28 cellular contexts compared by ENCODE assay signal in genomic region chr14:86911506-86911905, GRCh38.
"Had no signal": no experiment of that assay in that cellular context is flagged by ENCODE, and none has a peak within 500 bp of the region (broad histone marks: within the 10 kb centered on the region; RNA-seq: fewer than 3 reads in every experiment).

No MANE protein-coding gene starts in this region.

- H3K9me3 Mint-ChIP-seq: stimulated activated memory B cell treated with anti-CD40 and anti-IgM and Interleukin-4, amounts not matched to agents 10 μg/mL and 1 μg/mL and 100 μg/mL, for 72 hours; stimulated activated naive B cell treated with anti-CD40 and anti-IgM and Interleukin-4, amounts not matched to agents 10 μg/mL and 1 μg/mL and 100 μg/mL, for 72 hours; stimulated activated naive CD8-positive, alpha-beta T cell treated with anti-CD3 and anti-CD28 coated beads, Interleukin-15, amount 100 ng/mL, for 72 hours; type B pancreatic cell had no signal

- H3K36me3 ChIP-seq: stomach, suprapubic skin, thoracic aorta, thyroid gland, tibial artery, tibial nerve, transverse colon, upper lobe of left lung, upper lobe of right lung, uterus, vagina had no signal

- ATAC-seq: stimulated activated effector memory CD8-positive, alpha-beta T cell treated with anti-CD3 and anti-CD28 coated beads, Interleukin-12 subunit alpha, Interleukin-12 subunit beta, amount 100 ng/mL, for 72 hours; stimulated activated memory B cell treated with anti-CD40 and anti-IgM and Interleukin-4, amounts not matched to agents 10 μg/mL and 1 μg/mL and 100 μg/mL, for 72 hours; stimulated activated naive B cell treated with anti-CD40 and anti-IgM and Interleukin-4, amounts not matched to agents 10 μg/mL and 1 μg/mL and 100 μg/mL, for 72 hours; stimulated activated naive CD8-positive, alpha-beta T cell treated with anti-CD3 and anti-CD28 coated beads, Interleukin-15, amount 100 ng/mL, for 72 hours; stimulated activated naive CD8-positive, alpha-beta T cell treated with anti-CD3 and anti-CD28 coated beads, Interleukin-15, Interleukin-2, amounts not matched to agents 100 U/mL and 50 U/mL, for 24 hours; upper lobe of right lung had no signal

- H3K27ac Mint-ChIP-seq: stimulated activated effector memory CD8-positive, alpha-beta T cell treated with anti-CD3 and anti-CD28 coated beads, Interleukin-12 subunit alpha, Interleukin-12 subunit beta, amount 100 ng/mL, for 72 hours; stimulated activated memory B cell treated with anti-CD40 and anti-IgM and Interleukin-4, amounts not matched to agents 10 μg/mL and 1 μg/mL and 100 μg/mL, for 72 hours; stimulated activated naive B cell treated with anti-CD40 and anti-IgM and Interleukin-4, amounts not matched to agents 10 μg/mL and 1 μg/mL and 100 μg/mL, for 72 hours; stimulated activated naive CD8-positive, alpha-beta T cell treated with anti-CD3 and anti-CD28 coated beads, Interleukin-15, amount 100 ng/mL, for 72 hours; stimulated activated naive CD8-positive, alpha-beta T cell treated with anti-CD3 and anti-CD28 coated beads, Interleukin-15, Interleukin-2, amounts not matched to agents 100 ng/mL and 50 ng/mL, for 24 hours; type B pancreatic cell had no signal

- H3K36me3 Mint-ChIP-seq: stimulated activated effector memory CD8-positive, alpha-beta T cell treated with anti-CD3 and anti-CD28 coated beads, Interleukin-12 subunit alpha, Interleukin-12 subunit beta, amount 100 ng/mL, for 72 hours; stimulated activated memory B cell treated with anti-CD40 and anti-IgM and Interleukin-4, amounts not matched to agents 10 μg/mL and 1 μg/mL and 100 μg/mL, for 72 hours; stimulated activated naive B cell treated with anti-CD40 and anti-IgM and Interleukin-4, amounts not matched to agents 10 μg/mL and 1 μg/mL and 100 μg/mL, for 72 hours; type B pancreatic cell had no signal

- H3K4me3 ChIP-seq: stomach, suprapubic skin, testis, thoracic aorta, thyroid gland, tibial artery, tibial nerve, transverse colon, upper lobe of left lung, upper lobe of right lung, uterus, vagina had no signal

- H3K4me1 ChIP-seq: stomach, suprapubic skin, testis, thyroid gland, tibial artery, tibial nerve, transverse colon, upper lobe of left lung, upper lobe of right lung, uterus, vagina had no signal

- H3K27me3 Mint-ChIP-seq: stimulated activated memory B cell treated with anti-CD40 and anti-IgM and Interleukin-4, amounts not matched to agents 10 μg/mL and 1 μg/mL and 100 μg/mL, for 72 hours; stimulated activated naive B cell treated with anti-CD40 and anti-IgM and Interleukin-4, amounts not matched to agents 10 μg/mL and 1 μg/mL and 100 μg/mL, for 72 hours; stimulated activated naive CD8-positive, alpha-beta T cell treated with anti-CD3 and anti-CD28 coated beads, Interleukin-15, amount 100 ng/mL, for 72 hours; stimulated activated naive CD8-positive, alpha-beta T cell treated with anti-CD3 and anti-CD28 coated beads, Interleukin-15, Interleukin-2, amounts not matched to agents 100 ng/mL and 50 ng/mL, for 24 hours; type B pancreatic cell had no signal

- H3K9me3 ChIP-seq: stomach, suprapubic skin, testis, thoracic aorta, thyroid gland, tibial artery, tibial nerve, transverse colon, upper lobe of left lung, upper lobe of right lung, uterus, vagina had no signal

- DNase-seq: stimulated activated CD4-positive, alpha-beta T cell treated with anti-CD3 and anti-CD28 coated beads, Interleukin-2, amount 100 ng/mL, for 48 hours; stimulated activated CD4-positive, alpha-beta T cell treated with anti-CD3 and anti-CD28 coated beads, Interleukin-4, amount 100 ng/mL, for 1 hour; stimulated activated CD4-positive, alpha-beta T cell treated with anti-CD3 and anti-CD28 coated beads, Interleukin-4, amount 100 ng/mL, for 24 hours; stimulated activated CD4-positive, alpha-beta T cell treated with anti-CD3 and anti-CD28 coated beads, Interleukin-4, amount 100 ng/mL, for 4 hours; stimulated activated CD8-positive, alpha-beta memory T cell treated with anti-CD3 and anti-CD28 coated beads, Interleukin-4, amount 100 ng/mL, for 48 hours; stimulated activated naive B cell treated with anti-CD40 and anti-IgM and Interleukin-4, amounts not matched to agents 10 μg/mL and 1 μg/mL and 100 μg/mL, for 72 hours; stimulated activated naive CD4-positive, alpha-beta T cell; stimulated activated naive CD4-positive, alpha-beta T cell treated with Interleukin-2 at 50 U/mL for 16 hours; stimulated activated naive CD8-positive, alpha-beta T cell treated with anti-CD3 and anti-CD28 coated beads, Interleukin-15, amount 100 ng/mL, for 72 hours; stimulated activated naive CD8-positive, alpha-beta T cell treated with anti-CD3 and anti-CD28 coated beads, Interleukin-15, Interleukin-2, amounts not matched to agents 100 U/mL and 50 U/mL, for 24 hours; stomach; substantia nigra; testis; thyroid gland; tibial artery; transverse colon; trophoblast cell; upper lobe of left lung; upper lobe of right lung; uterus had no signal

- H3K27ac ChIP-seq: stomach, suprapubic skin, testis, thoracic aorta, thyroid gland, tibial artery, tibial nerve, transverse colon, upper lobe of left lung, upper lobe of right lung, uterus, vagina had no signal

- H3K27me3 ChIP-seq: stomach, suprapubic skin, testis, thyroid gland, tibial artery, tibial nerve, transverse colon, upper lobe of left lung, upper lobe of right lung, uterus, vagina had no signal

- H3K4me3 Mint-ChIP-seq: stimulated activated effector memory CD8-positive, alpha-beta T cell treated with anti-CD3 and anti-CD28 coated beads, Interleukin-12 subunit alpha, Interleukin-12 subunit beta, amount 100 ng/mL, for 72 hours; stimulated activated memory B cell treated with anti-CD40 and anti-IgM and Interleukin-4, amounts not matched to agents 10 μg/mL and 1 μg/mL and 100 μg/mL, for 72 hours; stimulated activated naive B cell treated with anti-CD40 and anti-IgM and Interleukin-4, amounts not matched to agents 10 μg/mL and 1 μg/mL and 100 μg/mL, for 72 hours; stimulated activated naive CD8-positive, alpha-beta T cell treated with anti-CD3 and anti-CD28 coated beads, Interleukin-15, amount 100 ng/mL, for 72 hours; stimulated activated naive CD8-positive, alpha-beta T cell treated with anti-CD3 and anti-CD28 coated beads, Interleukin-15, Interleukin-2, amounts not matched to agents 100 ng/mL and 50 ng/mL, for 24 hours; type B pancreatic cell had no signal

- H3K4me1 Mint-ChIP-seq: stimulated activated effector memory CD8-positive, alpha-beta T cell treated with anti-CD3 and anti-CD28 coated beads, Interleukin-12 subunit alpha, Interleukin-12 subunit beta, amount 100 ng/mL, for 72 hours; stimulated activated memory B cell treated with anti-CD40 and anti-IgM and Interleukin-4, amounts not matched to agents 10 μg/mL and 1 μg/mL and 100 μg/mL, for 72 hours; stimulated activated naive B cell treated with anti-CD40 and anti-IgM and Interleukin-4, amounts not matched to agents 10 μg/mL and 1 μg/mL and 100 μg/mL, for 72 hours; stimulated activated naive CD8-positive, alpha-beta T cell treated with anti-CD3 and anti-CD28 coated beads, Interleukin-15, amount 100 ng/mL, for 72 hours had no signal
